Comparison of ENCODE assay signal across 13 cellular contexts in the genomic region with DNA sequence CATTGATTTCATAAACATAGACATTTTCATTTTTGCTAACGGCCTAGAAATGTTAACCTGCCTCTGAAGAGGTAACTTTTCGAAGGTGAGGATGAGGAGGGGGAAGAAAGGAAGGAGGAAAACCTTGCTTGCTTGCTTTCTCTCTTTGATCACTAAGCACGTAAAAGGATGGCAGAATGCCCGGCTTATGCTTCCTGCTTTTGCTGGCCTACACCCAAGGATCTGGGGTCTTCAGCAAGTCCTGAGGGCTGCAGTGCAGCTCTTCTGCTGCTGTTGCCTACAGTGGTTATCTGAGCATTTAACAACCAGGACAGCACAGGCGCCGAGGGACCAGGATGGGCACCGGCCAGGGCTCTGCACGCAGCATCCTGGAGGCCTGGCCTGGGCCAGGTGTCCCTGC.
DNase-seq lines count a peak whose midpoint lies in the region; ATAC-seq and TF ChIP-seq lines count a peak whose summit lies in the region.
"Had no signal": no experiment of that assay in that cellular context is flagged by ENCODE, and none has a peak within 500 bp of the region (broad histone marks: within the 10 kb centered on the region; RNA-seq: fewer than 3 reads in every experiment).

No MANE protein-coding gene starts in this region.

- peak overlapping the region; percentile 6 for H3K4me3 Mint-ChIP-seq in activated naive CD4-positive, alpha-beta T cell treated with anti-CD3 and anti-CD28 coated beads for 36 hours

- WGBS in right lobe of liver (ENCODE audit: insufficient coverage, low coverage, low lambda C conversion rate, missing lambda C conversion rate) = 25% methylated on average over 4 of the region's 8 CpGs

- H3K36me3 ChIP-seq in SJCRH30 (no peaks in the 10 kb centered on the region), lower lobe of right lung (no peaks in the 10 kb centered on the region), right lobe of liver (no peaks in the 10 kb centered on the region)
- H3K36me3 ChIP-seq: prostate gland had no signal

- peaks cover 30% of the 10 kb centered on the region for H3K4me1 Mint-ChIP-seq in activated naive CD4-positive, alpha-beta T cell treated with anti-CD3 and anti-CD28 coated beads for 36 hours (ENCODE audit: low read depth)

- H3K27me3 Mint-ChIP-seq in activated naive CD4-positive, alpha-beta T cell treated with anti-CD3 and anti-CD28 coated beads for 36 hours (ENCODE audit: low read depth) = no peaks in the 10 kb centered on the region

- in situ Hi-C loops in KBM-7 (cut with MboI; ENCODE audit: low pct_unique_long_range_greater_than_20kb, low sequenced_read_pairs) = no loop called here

- H3K27ac ChIP-seq in SJCRH30 = no peak overlapping the region
- no peak overlapping the region for H3K27ac ChIP-seq in lower lobe of right lung
- H3K27ac ChIP-seq in right lobe of liver = no peak overlapping the region
- H3K27ac ChIP-seq: prostate gland had no signal

- no peak overlapping the region for H3K4me3 ChIP-seq in SJCRH30
- no peak overlapping the region for H3K4me3 ChIP-seq in lower lobe of right lung
- no peak overlapping the region for H3K4me3 ChIP-seq in right lobe of liver
- H3K4me3 ChIP-seq: mucosa of descending colon, prostate gland had no signal

- intact Hi-C loops in activated naive CD4-positive, alpha-beta T cell treated with anti-CD3 and anti-CD28 coated beads for 36 hours (cut with micrococcal nuclease) = no loop called here
- intact Hi-C loops in lower lobe of right lung (cut with DNase I) = no loop called here
- intact Hi-C loops in right lobe of liver (cut with DNase I) = no loop called here

- CTCF ChIA-PET in activated naive CD4-positive, alpha-beta T cell treated with anti-CD3 and anti-CD28 coated beads for 36 hours (lab: Charles Lee) = interaction anchor here (0.7 to 1.4 kb wide), 3 partner anchors 14 to 138 kb away, joined by 3 to 4 read pairs (median 3); no protein-coding TSS in a partner anchor

- no peak for TF ChIP-seq POLR2A in right lobe of liver (IDR thresholded peaks at IDR 0.05)

- H3K27me3 ChIP-seq in SJCRH30 = no peaks in the 10 kb centered on the region
- no peaks in the 10 kb centered on the region for H3K27me3 ChIP-seq in lower lobe of right lung (ENCODE audit: low read depth)
- H3K27me3 ChIP-seq in right lobe of liver = no peaks in the 10 kb centered on the region

- peak overlapping the region; percentile 6 for H3K27ac Mint-ChIP-seq in activated naive CD4-positive, alpha-beta T cell treated with anti-CD3 and anti-CD28 coated beads for 36 hours

- H3K9me3 Mint-ChIP-seq in activated naive CD4-positive, alpha-beta T cell treated with anti-CD3 and anti-CD28 coated beads for 36 hours = no peaks in the 10 kb centered on the region

- no peaks in the 10 kb centered on the region for H3K36me3 Mint-ChIP-seq in activated naive CD4-positive, alpha-beta T cell treated with anti-CD3 and anti-CD28 coated beads for 36 hours (ENCODE audit: low read depth)

- DNase-seq in activated naive CD4-positive, alpha-beta T cell treated with anti-CD3 and anti-CD28 coated beads for 36 hours = no peak
- no peak for DNase-seq in activated naive CD4-positive, alpha-beta T cell (lab: John Stamatoyannopoulos, UW)
- DNase-seq in SJCRH30 (peak; percentile 53 to 59), dermis blood vessel endothelial cell (peak; percentile 37), lower lobe of right lung (no peak), KBM-7 (no peak), NCI-H1436 treated with DMSO at 0.1 percent for 48 hours (lab: John Stamatoyannopoulos, UW) (no peak), right lobe of liver (no peak)
- DNase-seq: activated CD4-positive, alpha-beta T cell treated with anti-CD3 and anti-CD28 coated beads, Interleukin-2, amount 50 U/mL, for 48 hours; mucosa of descending colon; stimulated activated CD4-positive, alpha-beta T cell treated with anti-CD3 and anti-CD28 coated beads, Interleukin-1b, Interleukin-23, amount 100 ng/mL, for 48 hours had no signal

- TF ChIP-seq CTCF in lower lobe of right lung (IDR thresholded peaks at IDR 0.05) = no peak
- no peak for TF ChIP-seq CTCF in right lobe of liver (IDR thresholded peaks at IDR 0.05)

- H3K4me1 ChIP-seq in SJCRH30 = peaks cover 8% of the 10 kb centered on the region
- H3K4me1 ChIP-seq in lower lobe of right lung = peaks cover 5% of the 10 kb centered on the region
- peaks cover 0 to 8% (median 2%) of the 10 kb centered on the region in 4 donors for H3K4me1 ChIP-seq in right lobe of liver

- ATAC-seq in lower lobe of right lung (no peak), right lobe of liver (no peak)
- ATAC-seq: HepG2, mucosa of descending colon had no signal

- H3K9me3 ChIP-seq in SJCRH30 (replicated peaks) (no peaks in the 10 kb centered on the region), lower lobe of right lung (no peaks in the 10 kb centered on the region), right lobe of liver (no peaks in the 10 kb centered on the region)
- H3K9me3 ChIP-seq: mucosa of descending colon, prostate gland had no signal

Comparison
In these comparisons a context has a peak if more than half of its experiments do, and no peak if none do; other contexts are left out.
1. DNase-seq: peak in SJCRH30 (2 of 2) and dermis blood vessel endothelial cell (single experiment); none in activated naive CD4-positive, alpha-beta T cell treated with anti-CD3 and anti-CD28 coated beads for 36 hours (single experiment), activated naive CD4-positive, alpha-beta T cell (0 of 4), lower lobe of right lung (single experiment), KBM-7 (single experiment), NCI-H1436 treated with DMSO at 0.1 percent for 48 hours (single experiment) and right lobe of liver (0 of 3).